ENCODE assay signal across 8 cellular contexts in genomic region chrX:65534450-65535292, GRCh38. TPM values are rescaled to one million over a fixed set of nuclear protein-coding genes. Genes with fewer than 3 reads are reported as not detected.
DNase-seq lines count a peak whose midpoint lies in the region; ATAC-seq, FAIRE-seq and TF ChIP-seq lines count a peak whose summit lies in the region.

Gene LAS1L, minus strand, starts transcription at chrX:65534787. Its CDS starts 72 bp downstream, at chrX:65534715.

- dilution Hi-C loops in endothelial cell of umbilical vein (cut with MboI; ENCODE audit: extremely low pct_ligation_motif_present, low sequenced_read_pairs) = no loop called here

- H3K4me1 ChIP-seq in OCI-LY3 (ENCODE audit: low read length) (peaks cover 12% of the 10 kb centered on the region), endothelial cell of umbilical vein (ENCODE audit: control insufficient read depth, extremely low read depth, insufficient read depth, low read length) (peaks cover 9% of the 10 kb centered on the region)

- peak within 1 kb of the TSS; percentile 88 for H3K9ac ChIP-seq in OCI-LY3 (ENCODE audit: low read length)
- peak within 1 kb of the TSS; percentile 75 for H3K9ac ChIP-seq in endothelial cell of umbilical vein (replicated peaks; ENCODE audit: extremely low read depth, insufficient read depth, low read length)

- H3K36me3 ChIP-seq in OCI-LY3 (replicated peaks; ENCODE audit: low read depth, low read length) (peaks cover 6% of the 10 kb centered on the region), endothelial cell of umbilical vein (ENCODE audit: control insufficient read depth in 2 of 2, extremely low read depth in 1 of 2, insufficient read depth in 2 of 2, low read length in 2 of 2) (no peaks in the 10 kb centered on the region)

- H3K9me3 ChIP-seq in OCI-LY3 (ENCODE audit: insufficient read depth, low read length) (no peaks in the 10 kb centered on the region), endothelial cell of umbilical vein (replicated peaks; ENCODE audit: control insufficient read depth, insufficient read depth, low read length) (no peaks in the 10 kb centered on the region)

- H3K79me2 ChIP-seq in OCI-LY3 (ENCODE audit: low read length) (peaks cover 36% of the 10 kb centered on the region), endothelial cell of umbilical vein (ENCODE audit: control insufficient read depth, insufficient read depth, low read length) (peaks cover 22% of the 10 kb centered on the region)

- H3K27me3 ChIP-seq in OCI-LY3 (ENCODE audit: low read depth, low read length) = no peaks in the 10 kb centered on the region
- H3K27me3 ChIP-seq in endothelial cell of umbilical vein (ENCODE audit: control insufficient read depth in 2 of 2, insufficient read depth in 2 of 2, low read length in 2 of 2) = no peaks in the 10 kb centered on the region

- H3K4me3 ChIP-seq in OCI-LY3 (ENCODE audit: low read length) (peak within 1 kb of the TSS; percentile 99), endothelial cell of umbilical vein (replicated peaks in 1 of 3; ENCODE audit: insufficient read depth in 1 of 3, low read depth in 1 of 3, low read length in 3 of 3) (peak within 1 kb of the TSS; percentile 64 to 89 (median 86))

- TF ChIP-seq CTCF in OCI-LY3 (IDR thresholded peaks at IDR 0.05; ENCODE audit: low read depth, low read length) (no peak), endothelial cell of umbilical vein (IDR thresholded peaks at IDR 0.05; ENCODE audit: extremely low read depth in 1 of 2, insufficient read depth in 1 of 2, low read depth in 1 of 2, low read length in 2 of 2) (no peak)

- peak; percentile 100 for ATAC-seq in GM21515 (IDR thresholded peaks at IDR 0.05; ENCODE audit: unreplicated experiment)

- H3K4me2 ChIP-seq in OCI-LY3 (ENCODE audit: low read length) (peak within 1 kb of the TSS; percentile 93), endothelial cell of umbilical vein (ENCODE audit: insufficient read depth, low read length) (peak within 1 kb of the TSS; percentile 82)

- no peak for TF ChIP-seq POLR2A in endothelial cell of umbilical vein (IDR thresholded peaks at IDR 0.05; ENCODE audit: low read depth, low read length)

- H4K20me1 ChIP-seq in OCI-LY3 (ENCODE audit: insufficient read depth, low read length) (peaks cover 10% of the 10 kb centered on the region; the same call in 1 of the 2 replicates), endothelial cell of umbilical vein (replicated peaks; ENCODE audit: control insufficient read depth, extremely low read depth, insufficient read depth, low read length) (no peaks in the 10 kb centered on the region)

- H3K27ac ChIP-seq in OCI-LY3 (ENCODE audit: low read length) = peak within 1 kb of the TSS; percentile 70
- peak within 1 kb of the TSS; percentile 47 for H3K27ac ChIP-seq in endothelial cell of umbilical vein (ENCODE audit: insufficient read depth, low read depth, low read length)

- intact Hi-C loops in endothelial cell of umbilical vein (cut with micrococcal nuclease) = no loop called here

- no peaks in the 10 kb centered on the region for H3K9me1 ChIP-seq in endothelial cell of umbilical vein (replicated peaks; ENCODE audit: control insufficient read depth, extremely low read depth, insufficient read depth, low read length)

- CTCF ChIA-PET in endothelial cell of umbilical vein (lab: Charles Lee) = interaction anchor here (0.7 to 1.0 kb wide), 2 partner anchors 9 to 12 kb away, joined by 3 to 5 read pairs; no protein-coding TSS in a partner anchor

- peak; percentile 91 for DNase-seq in D341Med (ENCODE audit: low spot score)
- DNase-seq in HuH-7 (ENCODE audit: low spot score) = peak; percentile 94
- peak; percentile 87 for DNase-seq in activated CD8-positive, alpha-beta memory T cell treated with anti-CD3 and anti-CD28 coated beads, Interleukin-2, amount 50 U/mL, for 48 hours
- peak; percentile 92 for DNase-seq in endothelial cell of umbilical vein (ENCODE audit: low read depth, low spot score)
- DNase-seq in middle frontal gyrus (ENCODE audit: extremely low spot score, low spot score) = peak; percentile 87
- peak; percentile 72 to 78 for DNase-seq in stimulated activated CD8-positive, alpha-beta memory T cell treated with anti-CD3 and anti-CD28 coated beads, Interleukin-2, amount 100 ng/mL, for 48 hours (ENCODE audit: low read depth in 2 of 2)

- TSS peak; percentile 67 for BruUV-seq in endothelial cell of umbilical vein (replicated peaks; lab: Mats Ljungman, UMichigan)

- POLR2A ChIA-PET in endothelial cell of umbilical vein (lab: Charles Lee) = no interaction called here

- peak; percentile 100 for FAIRE-seq in endothelial cell of umbilical vein (lab: Jason Lieb, UNC)

- H2AFZ ChIP-seq in OCI-LY3 (ENCODE audit: low read depth, low read length) (peak within 1 kb of the TSS; percentile 95), endothelial cell of umbilical vein (ENCODE audit: low read depth, low read length) (peak within 1 kb of the TSS; percentile 79)

TF ChIP-seq in endothelial cell of umbilical vein, 7 proteins besides CTCF, POLR2A, EP300 and RAD21:
- TF ChIP-seq POLR2AphosphoS5 (IDR thresholded peaks at IDR 0.05; ENCODE audit: insufficient read depth, low read depth, low read length) = peak; percentile 10
- TF ChIP-seq MYC (IDR thresholded peaks at IDR 0.05; ENCODE audit: low read depth, low read length) = no peak

RNA-seq across cellular contexts. Expression of gene LAS1L, which starts in this region (rescaled TPM):
- total RNA-seq in endothelial cell of umbilical vein = 34.2 and 39.6 TPM in 2 replicates
- polyA plus RNA-seq in endothelial cell of umbilical vein = 19.5 and 22.9 TPM in 2 replicates
- 28.5 and 33.6 TPM in 2 replicates for polyA plus RNA-seq in endothelial cell of umbilical vein (2011; cell fraction: cytosol; rRNA removed)
- polyA plus RNA-seq in endothelial cell of umbilical vein (2011; cell fraction: nucleus; rRNA removed) = 52.6 and 62.8 TPM in 2 replicates
- polyA plus RNA-seq in endothelial cell of umbilical vein (2012) = 33.5 and 36.1 TPM in 2 replicates
- polyA minus RNA-seq in endothelial cell of umbilical vein = 25.5 and 31.6 TPM in 2 replicates
- 29.3 TPM for polyA minus RNA-seq in endothelial cell of umbilical vein (2011; cell fraction: cytosol; rRNA and poly(A)+ RNA removed)
- 12.9 and 13.8 TPM in 2 replicates for polyA minus RNA-seq in endothelial cell of umbilical vein (2011; cell fraction: nucleus; rRNA and poly(A)+ RNA removed)

Comparison
In these comparisons a context has a peak if more than half of its experiments do, and no peak if none do; other contexts are left out.
1. Peak in every context shown above with its lines: DNase-seq, ATAC-seq, H3K4me3 ChIP-seq and H3K27ac ChIP-seq.